8 cellular contexts compared by ENCODE assay signal in the genomic region with DNA sequence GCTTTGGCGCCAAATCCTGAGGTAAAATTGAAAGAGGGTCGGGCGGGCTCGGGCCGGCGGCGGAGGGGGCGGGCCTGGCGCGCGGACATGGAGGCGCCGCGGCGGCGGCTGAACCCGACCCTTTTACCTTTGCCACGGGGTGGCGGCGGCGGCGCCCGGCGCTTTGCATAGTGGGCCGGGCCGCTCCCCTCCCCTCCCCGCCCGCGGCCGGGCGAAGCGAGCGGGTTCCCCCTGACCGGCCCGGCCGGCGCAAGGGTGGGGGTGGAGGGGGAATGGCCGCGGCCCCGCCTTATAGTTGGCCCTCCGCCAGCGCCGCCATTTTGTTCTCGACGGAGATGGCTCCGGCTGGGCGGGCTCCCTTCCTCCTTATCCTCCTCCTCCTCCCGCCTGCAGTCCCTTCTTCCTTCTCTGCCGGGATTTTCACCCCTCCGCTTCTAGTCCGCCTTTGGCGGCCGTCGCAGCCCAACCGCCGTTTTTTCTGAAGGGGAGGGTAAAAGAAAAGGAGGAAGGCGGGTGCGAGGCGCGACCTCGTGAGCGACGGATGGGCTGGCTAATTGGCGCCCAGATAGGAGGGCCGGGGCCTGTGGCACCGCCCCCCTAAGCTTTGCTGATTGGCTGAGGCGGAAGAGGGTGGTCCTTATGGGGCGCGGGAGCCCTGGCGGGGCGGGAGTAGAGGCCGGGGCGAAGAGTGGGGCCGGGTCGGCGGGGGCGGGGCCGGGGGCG. TPM values are rescaled to one million over a fixed set of nuclear protein-coding genes. Genes with fewer than 3 reads are reported as not detected.
DNase-seq lines count a peak whose midpoint lies in the region; ATAC-seq and TF ChIP-seq lines count a peak whose summit lies in the region.

No MANE protein-coding gene starts in this region.

- peaks cover 24% of the 10 kb centered on the region for H3K4me1 Mint-ChIP-seq in T-helper 2 cell treated with Interferon-gamma antibody and Interleukin-4, amounts not matched to agents 5 μg/mL and 100 μg/mL, for 36 hours (ENCODE audit: low read depth)

- TF ChIP-seq CTCF in ascending aorta (IDR thresholded peaks at IDR 0.05) (no peak), uterus (IDR thresholded peaks at IDR 0.05) (no peak)

- H3K9me3 ChIP-seq in ascending aorta = no peaks in the 10 kb centered on the region
- no peaks in the 10 kb centered on the region for H3K9me3 ChIP-seq in right cardiac atrium (ENCODE audit: control insufficient read depth, low read length)
- no peaks in the 10 kb centered on the region for H3K9me3 ChIP-seq in uterus

- H3K4me1 ChIP-seq in ascending aorta (peaks cover 0 to 24% of the 10 kb centered on the region in 2 donors), right cardiac atrium (ENCODE audit: control insufficient read depth, insufficient read depth, low read length) (peaks cover 4% of the 10 kb centered on the region), uterus (peaks cover 0 to 6% of the 10 kb centered on the region in 2 donors)

- H3K36me3 ChIP-seq in ascending aorta (peaks cover 19 to 26% of the 10 kb centered on the region in 2 donors), uterus (no peaks in the 10 kb centered on the region)

- intact Hi-C loops in ascending aorta (cut with DNase I) (loop anchor here (2.0 to 10.0 kb wide), 7 partner anchors 117 to 823 kb away; a partner anchor contains a TSS), right cardiac atrium (cut with DNase I) (loop anchor here in 1 of 4 donors (10.0 kb wide), 1 partner anchor 97 kb away; no protein-coding TSS in a partner anchor), uterus (cut with DNase I; ENCODE audit: low total_unique reads) (no loop called here)

- peak overlapping the region; percentile 97 to 98 for H3K27ac ChIP-seq in ascending aorta
- peak overlapping the region; percentile 99 for H3K27ac ChIP-seq in right cardiac atrium (ENCODE audit: low read length)
- peak overlapping the region; percentile 96 to 98 for H3K27ac ChIP-seq in uterus

- H3K27me3 Mint-ChIP-seq in T-helper 2 cell treated with Interferon-gamma antibody and Interleukin-4, amounts not matched to agents 5 μg/mL and 100 μg/mL, for 36 hours (ENCODE audit: low read depth) = no peaks in the 10 kb centered on the region

- WGBS in right cardiac atrium = under 1% methylated on average over 78 of the region's 79 CpGs

- DNase-seq in NCI-H187 treated with DMSO at 0.1 percent for 48 hours (lab: John Stamatoyannopoulos, UW) (peak; percentile 28), ascending aorta (ENCODE audit: low spot score in 2 of 2) (peak; percentile 80 to 97), right cardiac atrium (peak; percentile 97 to 99 (median 98)), pulmonary artery endothelial cell (ENCODE audit: low read depth, low spot score) (peak; percentile 86), uterus (peak; percentile 97)
- DNase-seq in T-helper 2 cell treated with Interferon-gamma antibody and Interleukin-4, amounts not matched to agents 5 μg/mL and 100 μg/mL, for 36 hours (ENCODE audit: low spot score) = peak; percentile 95

- TF ChIP-seq POLR2A in GM18505 (IDR thresholded peaks at IDR 0.05; ENCODE audit: borderline replicate concordance, extremely low read depth, insufficient read depth, insufficient read length) (peak; percentile 62), uterus (IDR thresholded peaks at IDR 0.05) (peak in 1 of 2 donors; percentile 29)

- H3K36me3 Mint-ChIP-seq in T-helper 2 cell treated with Interferon-gamma antibody and Interleukin-4, amounts not matched to agents 5 μg/mL and 100 μg/mL, for 36 hours (ENCODE audit: low read depth) = peaks cover 51% of the 10 kb centered on the region

- H3K9me3 Mint-ChIP-seq in T-helper 2 cell treated with Interferon-gamma antibody and Interleukin-4, amounts not matched to agents 5 μg/mL and 100 μg/mL, for 36 hours = no peaks in the 10 kb centered on the region

- ATAC-seq in GM18505 (IDR thresholded peaks at IDR 0.05; ENCODE audit: unreplicated experiment) (peak; percentile 80), HG02970 (IDR thresholded peaks at IDR 0.05; ENCODE audit: low FRiP score, unreplicated experiment) (peak; percentile 82), right cardiac atrium (peak; percentile 98)

- peak overlapping the region; percentile 85 to 96 for H3K4me3 ChIP-seq in ascending aorta
- H3K4me3 ChIP-seq in right cardiac atrium (ENCODE audit: low read length) = peak overlapping the region; percentile 97
- H3K4me3 ChIP-seq in uterus = peak overlapping the region; percentile 68 to 99

- H3K27me3 ChIP-seq in ascending aorta (no peaks in the 10 kb centered on the region), right cardiac atrium (ENCODE audit: control insufficient read depth, insufficient read depth) (no peaks in the 10 kb centered on the region), uterus (no peaks in the 10 kb centered on the region)

- H3K4me3 Mint-ChIP-seq in T-helper 2 cell treated with Interferon-gamma antibody and Interleukin-4, amounts not matched to agents 5 μg/mL and 100 μg/mL, for 36 hours = peak overlapping the region; percentile 100

- H3K27ac Mint-ChIP-seq in T-helper 2 cell treated with Interferon-gamma antibody and Interleukin-4, amounts not matched to agents 5 μg/mL and 100 μg/mL, for 36 hours = peak overlapping the region; percentile 100

RNA-seq across cellular contexts. Expression of a gene that starts 0.7 kb away (rescaled TPM):
- 23.5 TPM for total RNA-seq in ascending aorta
- total RNA-seq in right cardiac atrium = 10 to 100 TPM; 27.6 to 36.0 (median 32.3) TPM
- polyA plus RNA-seq in right cardiac atrium = 8.3 TPM
- 22.5 and 30.1 TPM in 2 replicates for total RNA-seq in pulmonary artery endothelial cell
- 10 to 100 TPM; 29.7 to 78.3 (median 61.0) TPM for total RNA-seq in uterus

Comparison
In these comparisons a context has a peak if more than half of its experiments do, and no peak if none do; other contexts are left out.
1. Peak in every context shown above with its lines: DNase-seq, ATAC-seq, H3K4me3 ChIP-seq and H3K27ac ChIP-seq.
2. DNase-seq: peak in every context shown above with its lines; median percentile 98 in right cardiac atrium; 97 in uterus; 95 in T-helper 2 cell treated with Interferon-gamma antibody and Interleukin-4, amounts not matched to agents 5 μg/mL and 100 μg/mL, for 36 hours; 88 in ascending aorta; 86 in pulmonary artery endothelial cell; 28 in NCI-H187 treated with DMSO at 0.1 percent for 48 hours.